In genomic region chr5:95727764-95728191, GRCh38 we compare ENCODE assay signal across 8 cellular contexts. TPM values are rescaled to one million over a fixed set of nuclear protein-coding genes. Genes with fewer than 3 reads are reported as not detected.
DNase-seq lines count a peak whose midpoint lies in the region; ATAC-seq and TF ChIP-seq lines count a peak whose summit lies in the region.

No MANE protein-coding gene starts in this region.

- no peak for DNase-seq in breast epithelium (ENCODE audit: low spot score in 2 of 2)
- no peak for DNase-seq in MCF 10A (ENCODE audit: unreplicated experiment)
- DNase-seq in Jurkat, Clone E6-1 (ENCODE audit: low read depth, low spot score), result peak; percentile 70
- DNase-seq in body of pancreas, result peak in 3 of 4 donors; percentile 53 to 84 (median 62)
- DNase-seq in SKM-1 treated with dmso at 0.1 percent for 144 hours (lab: John Stamatoyannopoulos, UW; ENCODE audit: unreplicated experiment), result no peak
- DNase-seq in stimulated activated naive CD4-positive, alpha-beta T cell treated with Interleukin-2 at 50 U/mL for 16 hours (lab: John Stamatoyannopoulos, UW), result no peak
- DNase-seq in NCI-H226, result no peak

- no peaks in the 10 kb centered on the region for H3K9me3 ChIP-seq in breast epithelium
- H3K9me3 ChIP-seq in body of pancreas, result no peaks in the 10 kb centered on the region
- no peaks in the 10 kb centered on the region for H3K9me3 ChIP-seq in subcutaneous abdominal adipose tissue (ENCODE audit: control insufficient read depth in 5 of 5, low read length in 5 of 5)

- peak; percentile 54 for ATAC-seq in body of pancreas

- WGBS in body of pancreas, 2 donors, result 18 to 35% methylated on average over 2 of the region's 2 CpGs

- H3K36me3 ChIP-seq in breast epithelium (no peaks in the 10 kb centered on the region), body of pancreas (replicated peaks in 1 of 2; ENCODE audit: insufficient read depth in 1 of 2, low read depth in 2 of 2) (no peaks in the 10 kb centered on the region), subcutaneous abdominal adipose tissue (ENCODE audit: control insufficient read depth in 5 of 5, insufficient read depth in 5 of 5, low read length in 5 of 5) (no peaks in the 10 kb centered on the region)

- H3K27ac ChIP-seq in breast epithelium (peak overlapping the region; percentile 15 to 40), body of pancreas (peak overlapping the region; percentile 83 to 99 (median 98)), subcutaneous abdominal adipose tissue (ENCODE audit: low read depth, low read length) (peak overlapping the region; percentile 32)

- no peak overlapping the region for H3K4me3 Mint-ChIP-seq in MCF 10A (ENCODE audit: unreplicated experiment)

- no peaks in the 10 kb centered on the region for H3K27me3 Mint-ChIP-seq in MCF 10A (ENCODE audit: insufficient read depth, unreplicated experiment)

- intact Hi-C loops in breast epithelium (cut with DNase I; ENCODE audit: low total_unique reads) (no loop called here), MCF 10A (cut with micrococcal nuclease) (no loop called here), body of pancreas (cut with DNase I) (no loop called here)

- H3K27ac Mint-ChIP-seq in MCF 10A (ENCODE audit: low read depth, unreplicated experiment), result no peak overlapping the region

- TF ChIP-seq POLR2A in breast epithelium (IDR thresholded peaks at IDR 0.05), result no peak
- peak in 2 of 3 donors; percentile 70 to 74 for TF ChIP-seq POLR2A in body of pancreas (IDR thresholded peaks at IDR 0.05)

- H3K9ac ChIP-seq in subcutaneous abdominal adipose tissue (ENCODE audit: low read length in 5 of 5), result no peak overlapping the region

- H3K9me3 Mint-ChIP-seq in MCF 10A (ENCODE audit: unreplicated experiment), result no peaks in the 10 kb centered on the region

- CTCF ChIA-PET in MCF 10A (lab: Yijun Ruan, JAX), result no interaction called here

- H3K27me3 ChIP-seq in breast epithelium (no peaks in the 10 kb centered on the region), body of pancreas (no peaks in the 10 kb centered on the region), subcutaneous abdominal adipose tissue (ENCODE audit: control insufficient read depth in 5 of 5, insufficient read depth in 4 of 5, low read length in 5 of 5) (no peaks in the 10 kb centered on the region)

- no peaks in the 10 kb centered on the region for H3K4me1 Mint-ChIP-seq in MCF 10A (ENCODE audit: insufficient read depth, unreplicated experiment)

- POLR2A ChIA-PET in MCF 10A (lab: Yijun Ruan, JAX), result no interaction called here

- no peaks in the 10 kb centered on the region for H3K36me3 Mint-ChIP-seq in MCF 10A (ENCODE audit: insufficient read depth, unreplicated experiment)

- BruUV-seq in MCF 10A (replicated peaks; lab: Mats Ljungman, UMichigan), result no TSS peak

- H3K4me3 ChIP-seq in breast epithelium (no peak overlapping the region), body of pancreas (no peak overlapping the region), subcutaneous abdominal adipose tissue (ENCODE audit: low read depth in 1 of 5, low read length in 5 of 5) (no peak overlapping the region)
- H3K4me3 ChIP-seq in Jurkat, Clone E6-1 (ENCODE audit: low read length), result no peak overlapping the region

- no peaks in the 10 kb centered on the region for H3K4me1 ChIP-seq in breast epithelium
- peaks cover 64% of the 10 kb centered on the region for H3K4me1 ChIP-seq in body of pancreas
- peaks cover 2 to 68% (median 57%) of the 10 kb centered on the region in 5 donors for H3K4me1 ChIP-seq in subcutaneous abdominal adipose tissue (ENCODE audit: control insufficient read depth in 5 of 5, insufficient read depth in 5 of 5, low read length in 5 of 5)

- TF ChIP-seq CTCF in breast epithelium (IDR thresholded peaks at IDR 0.05), result no peak
- TF ChIP-seq CTCF in MCF 10A (IDR thresholded peaks at IDR 0.05; ENCODE audit: unreplicated experiment), result no peak
- TF ChIP-seq CTCF in body of pancreas (IDR thresholded peaks at IDR 0.05), result no peak

RNA-seq across cellular contexts. Expression of gene RHOBTB3, which starts 3.4 kb away (rescaled TPM):
- total RNA-seq in breast epithelium (100 to 1,000 TPM in 2 of 3 donors, 10 to 100 TPM in 1; 82.8 to 205 (median 109) TPM), MCF 10A (2022) (3.4 and 3.8 TPM in 2 replicates), body of pancreas (100 to 1,000 TPM; 153 to 196 TPM)
- polyA plus RNA-seq in Jurkat, Clone E6-1 (2012; ENCODE audit: insufficient read depth, insufficient read length), result 20.7 TPM

RNA-seq across cellular contexts. Expression of gene SPATA9, which starts 45.0 kb away (rescaled TPM):
- under 1 TPM in 2 of 3 donors, not detected in 1; 0.32 to 0.33 TPM for total RNA-seq in breast epithelium
- total RNA-seq in MCF 10A (2022), result not detected in 2 replicates
- 1.3 TPM for polyA plus RNA-seq in Jurkat, Clone E6-1 (2012; ENCODE audit: insufficient read depth, insufficient read length)
- total RNA-seq in body of pancreas, result not detected

Comparison
In these comparisons a context has a peak if more than half of its experiments do, and no peak if none do; other contexts are left out.
1. RNA of gene RHOBTB3, which starts 3.4 kb away (total RNA-seq): 153 to 196 TPM in body of pancreas and 82.8 to 205 TPM in breast epithelium; 3.4 to 3.8 TPM in MCF 10A; every median in the first group is over 10 times any median in the second.
2. DNase-seq: peak in Jurkat, Clone E6-1 (single experiment) and body of pancreas (3 of 4); none in breast epithelium (0 of 2), MCF 10A (single experiment), SKM-1 treated with dmso at 0.1 percent for 144 hours (single experiment), stimulated activated naive CD4-positive, alpha-beta T cell treated with Interleukin-2 at 50 U/mL for 16 hours (single experiment) and NCI-H226 (single experiment).
3. H3K27ac ChIP-seq: peak in every context shown above with its lines; median percentile 98 in body of pancreas; 32 in subcutaneous abdominal adipose tissue; 28 in breast epithelium.